Comparison of ENCODE assay signal across 2 cellular contexts in the genomic region with DNA sequence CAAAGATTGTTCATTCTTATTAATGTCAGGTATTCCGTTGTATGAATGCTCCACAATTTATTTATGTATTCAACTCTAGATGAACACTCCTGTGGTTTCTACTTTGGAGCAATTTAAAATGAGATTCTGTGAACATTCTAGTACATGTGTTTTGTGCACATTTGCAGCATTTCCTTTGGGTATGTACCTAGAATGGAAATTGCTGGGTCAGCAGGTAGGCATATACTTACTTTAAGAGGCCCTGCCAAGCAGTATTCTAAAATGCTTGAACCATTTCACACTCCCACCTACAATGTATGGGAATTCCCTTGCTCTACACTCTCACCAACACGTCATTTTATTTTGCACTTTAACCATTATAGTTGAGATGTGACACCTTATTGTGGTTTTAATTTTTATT.
TF ChIP-seq lines count a peak whose summit lies in the region.

No MANE protein-coding gene starts in this region.

TF ChIP-seq in A549, 52 proteins besides CTCF, POLR2A, EP300 and RAD21:
- TF ChIP-seq GATA3 (IDR thresholded peaks at IDR 0.05; ENCODE audit: borderline replicate concordance) (no peak), ELK1 (IDR thresholded peaks at IDR 0.05; ENCODE audit: low read depth, low read length) (no peak), MAFK (IDR thresholded peaks at IDR 0.05; ENCODE audit: partially characterized antibody) (peak; percentile 62)
TF ChIP-seq in A549: peak in this region for 1.

TF ChIP-seq in IMR-90, 13 proteins besides CTCF, POLR2A, EP300 and RAD21:
- TF ChIP-seq MAFK (IDR thresholded peaks at IDR 0.05; ENCODE audit: low read depth, low read length) = peak; percentile 59
- no peak for TF ChIP-seq MAZ (IDR thresholded peaks at IDR 0.05; ENCODE audit: borderline replicate concordance, low read depth, low read length)
- no peak for TF ChIP-seq MXI1 (IDR thresholded peaks at IDR 0.05; ENCODE audit: borderline replicate concordance, low read depth, low read length)
- TF ChIP-seq RCOR1 (IDR thresholded peaks at IDR 0.05; ENCODE audit: insufficient replicate concordance, low read length) = no peak
- TF ChIP-seq FOS (IDR thresholded peaks at IDR 0.05; ENCODE audit: low read depth, low read length) = no peak
- no peak for TF ChIP-seq ELK1 (IDR thresholded peaks at IDR 0.05; ENCODE audit: borderline replicate concordance, low read depth, low read length)
TF ChIP-seq in IMR-90: peak in this region for 1.
